ENCODE assay signal across 8 cellular contexts in the genomic region with DNA sequence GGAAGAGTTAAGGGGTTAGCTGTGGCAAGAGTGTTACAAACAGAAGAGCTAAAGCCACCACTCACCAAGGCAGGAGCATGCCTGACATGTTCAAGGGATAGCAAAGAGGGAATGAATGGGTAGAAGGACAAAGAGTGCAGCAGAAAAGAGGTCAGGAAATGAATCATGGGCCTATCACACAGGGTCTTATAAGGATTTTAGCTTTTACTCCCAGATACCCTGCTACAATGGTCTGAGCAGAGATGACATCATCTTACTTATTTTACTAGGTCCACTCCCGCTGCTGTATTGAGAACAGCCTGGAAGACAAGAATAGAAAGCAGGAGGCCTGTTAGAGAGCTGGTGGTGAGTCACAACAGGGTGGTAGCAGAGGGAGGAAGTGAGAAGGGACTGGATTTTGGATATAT. TPM values are rescaled to one million over a fixed set of nuclear protein-coding genes. Genes with fewer than 3 reads are reported as not detected.
DNase-seq lines count a peak whose midpoint lies in the region; ATAC-seq lines count a peak whose summit lies in the region.

No MANE protein-coding gene starts in this region.

- DNase-seq in DMS53 (lab: John Stamatoyannopoulos, UW) (peak; percentile 55), inferior parietal cortex (ENCODE audit: extremely low spot score) (peak; percentile 53), NCI-H526 treated with DMSO at 0.1 percent for 48 hours (lab: John Stamatoyannopoulos, UW) (no peak), sciatic nerve (ENCODE audit: low spot score) (no peak)
- DNase-seq in activated naive CD8-positive, alpha-beta T cell treated with anti-CD3 and anti-CD28 coated beads, Interleukin-2, amount 10 ng/mL, durations not matched to agents 7 days and 5 days = no peak
- no peak for DNase-seq in stimulated activated CD4-positive, alpha-beta T cell treated with anti-CD3 and anti-CD28 coated beads, Interleukin-2, amount 100 ng/mL, for 48 hours

- POLR2A ChIA-PET in activated naive CD8-positive, alpha-beta T cell treated with anti-CD3 and anti-CD28 coated beads, Interleukin-2, amount 10 ng/mL, durations not matched to agents 7 days and 5 days (lab: Charles Lee) = no interaction called here

- ATAC-seq in GM21367 (IDR thresholded peaks at IDR 0.05; ENCODE audit: unreplicated experiment) (peak; percentile 93), HG03558 (IDR thresholded peaks at IDR 0.05; ENCODE audit: extremely low read depth, unreplicated experiment) (peak; percentile 91), sciatic nerve (no peak)
- ATAC-seq in activated naive CD8-positive, alpha-beta T cell treated with anti-CD3 and anti-CD28 coated beads, Interleukin-2, amount 10 ng/mL, durations not matched to agents 7 days and 5 days (ENCODE audit: low read depth) = no peak

- peak overlapping the region; percentile 4 for H3K27ac Mint-ChIP-seq in activated naive CD8-positive, alpha-beta T cell treated with anti-CD3 and anti-CD28 coated beads, Interleukin-2, amount 10 ng/mL, durations not matched to agents 7 days and 5 days

- H3K4me3 Mint-ChIP-seq in activated naive CD8-positive, alpha-beta T cell treated with anti-CD3 and anti-CD28 coated beads, Interleukin-2, amount 10 ng/mL, durations not matched to agents 7 days and 5 days = no peak overlapping the region

- intact Hi-C loops in sciatic nerve (cut with DNase I) = loop anchor here (10.0 kb wide), 1 partner anchor 206 kb away; a partner anchor contains a TSS

- H3K27me3 Mint-ChIP-seq in activated naive CD8-positive, alpha-beta T cell treated with anti-CD3 and anti-CD28 coated beads, Interleukin-2, amount 10 ng/mL, durations not matched to agents 7 days and 5 days = no peaks in the 10 kb centered on the region

- no peaks in the 10 kb centered on the region for H3K9me3 Mint-ChIP-seq in activated naive CD8-positive, alpha-beta T cell treated with anti-CD3 and anti-CD28 coated beads, Interleukin-2, amount 10 ng/mL, durations not matched to agents 7 days and 5 days

- H3K36me3 Mint-ChIP-seq in activated naive CD8-positive, alpha-beta T cell treated with anti-CD3 and anti-CD28 coated beads, Interleukin-2, amount 10 ng/mL, durations not matched to agents 7 days and 5 days = peaks cover 13% of the 10 kb centered on the region

- peaks cover 22% of the 10 kb centered on the region for H3K4me1 Mint-ChIP-seq in activated naive CD8-positive, alpha-beta T cell treated with anti-CD3 and anti-CD28 coated beads, Interleukin-2, amount 10 ng/mL, durations not matched to agents 7 days and 5 days

RNA-seq across cellular contexts. Expression of a gene that starts 9.8 kb away (rescaled TPM):
- 10 to 100 TPM; 13.3 to 14.5 TPM for total RNA-seq in activated naive CD8-positive, alpha-beta T cell treated with anti-CD3 and anti-CD28 coated beads, Interleukin-2, amount 10 ng/mL, durations not matched to agents 7 days and 5 days
- total RNA-seq in sciatic nerve = 16.6 TPM

Comparison
In these comparisons a context has a peak if more than half of its experiments do, and no peak if none do; other contexts are left out.
1. DNase-seq: peak in DMS53 (single experiment) and inferior parietal cortex (single experiment); none in activated naive CD8-positive, alpha-beta T cell treated with anti-CD3 and anti-CD28 coated beads, Interleukin-2, amount 10 ng/mL, durations not matched to agents 7 days and 5 days (single experiment), NCI-H526 treated with DMSO at 0.1 percent for 48 hours (single experiment), stimulated activated CD4-positive, alpha-beta T cell treated with anti-CD3 and anti-CD28 coated beads, Interleukin-2, amount 100 ng/mL, for 48 hours (0 of 2) and sciatic nerve (single experiment).
2. ATAC-seq: peak in GM21367 (single experiment) and HG03558 (single experiment); none in activated naive CD8-positive, alpha-beta T cell treated with anti-CD3 and anti-CD28 coated beads, Interleukin-2, amount 10 ng/mL, durations not matched to agents 7 days and 5 days (single experiment) and sciatic nerve (single experiment).